Comparison of ENCODE assay signal across 18 cellular contexts in the genomic region with DNA sequence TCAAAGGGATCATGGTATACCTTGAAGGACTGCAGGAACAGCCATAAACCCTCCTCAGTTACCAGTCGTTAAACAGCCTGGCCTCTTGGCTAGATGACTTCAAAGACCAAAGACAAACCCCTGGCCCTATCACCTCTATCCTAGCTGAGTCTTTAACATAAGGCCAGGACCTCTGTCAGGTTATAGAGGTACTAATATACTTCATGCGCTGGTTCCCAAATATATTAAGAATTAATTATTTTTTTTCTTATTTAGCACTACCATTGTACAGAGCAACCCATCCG.
DNase-seq lines count a peak whose midpoint lies in the region; FAIRE-seq and TF ChIP-seq lines count a peak whose summit lies in the region.
"Had no signal": no experiment of that assay in that cellular context is flagged by ENCODE, and none has a peak within 500 bp of the region (broad histone marks: within the 10 kb centered on the region; RNA-seq: fewer than 3 reads in every experiment).

No MANE protein-coding gene starts in this region.

- peak overlapping the region; percentile 92 for H2BK120ac ChIP-seq in mesenchymal stem cell (ENCODE audit: low read depth, low read length)

- H3K79me2 ChIP-seq in OCI-LY7 (ENCODE audit: insufficient read depth, low read depth, low read length), result peaks cover 7% of the 10 kb centered on the region; the same call in 1 of the 2 replicates
- no peaks in the 10 kb centered on the region for H3K79me2 ChIP-seq in SK-N-SH (ENCODE audit: insufficient read depth)

- H3K4me2 ChIP-seq in OCI-LY7 (ENCODE audit: low read length) (peak overlapping the region; percentile 80), mesenchymal stem cell (ENCODE audit: low read length, poor library complexity, severe bottlenecking) (no peak overlapping the region), SK-N-SH (no peak overlapping the region)
- H3K4me2 ChIP-seq: neural progenitor cell had no signal

- H3K14ac ChIP-seq in mesenchymal stem cell (ENCODE audit: low read length in 2 of 2), result no peak overlapping the region

- TF ChIP-seq POLR2A in GM12892 (IDR thresholded peaks at IDR 0.05; ENCODE audit: low read depth, low read length) (peak; percentile 75), tibial nerve (IDR thresholded peaks at IDR 0.05) (no peak)

- peak overlapping the region in 1 of 2 experiments; percentile 34 for H3K18ac ChIP-seq in mesenchymal stem cell (ENCODE audit: low read depth in 1 of 2, low read length in 2 of 2)

- H4K20me1 ChIP-seq in OCI-LY7 (ENCODE audit: insufficient read depth, low read length), result no peaks in the 10 kb centered on the region
- no peaks in the 10 kb centered on the region for H4K20me1 ChIP-seq in SK-N-SH (ENCODE audit: insufficient read depth)

- H3K36me3 ChIP-seq in OCI-LY7 (ENCODE audit: insufficient read depth, low read length), result no peaks in the 10 kb centered on the region
- no peaks in the 10 kb centered on the region for H3K36me3 ChIP-seq in mesenchymal stem cell (ENCODE audit: control insufficient read depth in 1 of 2, insufficient read depth in 2 of 2, low read depth in 1 of 2, low read length in 2 of 2)
- no peaks in the 10 kb centered on the region for H3K36me3 ChIP-seq in tibial nerve
- no peaks in the 10 kb centered on the region for H3K36me3 ChIP-seq in SK-N-SH (replicated peaks in 1 of 2; ENCODE audit: control insufficient read depth in 1 of 2, insufficient read depth in 2 of 2, low read length in 1 of 2)
- H3K36me3 ChIP-seq: neural progenitor cell, SJSA1 had no signal

- H3K27ac ChIP-seq in OCI-LY7 (ENCODE audit: low read depth, low read length, poor library complexity, severe bottlenecking) (peak overlapping the region; percentile 92), mesenchymal stem cell (ENCODE audit: low read length, poor library complexity, severe bottlenecking) (peak overlapping the region; percentile 87), tibial nerve (peak overlapping the region in 3 of 4 donors; percentile 61 to 86 (median 68)), SK-N-SH (ENCODE audit: low read depth in 2 of 2, low read length in 1 of 2) (no peak overlapping the region)
- H3K27ac ChIP-seq: neural progenitor cell, SJSA1 had no signal

- H4K91ac ChIP-seq in mesenchymal stem cell (ENCODE audit: low read length), result no peak overlapping the region

- no peaks in the 10 kb centered on the region for H3K79me1 ChIP-seq in mesenchymal stem cell (replicated peaks; ENCODE audit: low read length, poor library complexity, severe bottlenecking)

- H2BK15ac ChIP-seq in mesenchymal stem cell (ENCODE audit: low read depth, poor library complexity, severe bottlenecking), result no peak overlapping the region

- POLR2A ChIA-PET in OCI-LY7 (lab: Charles Lee), result interaction anchor here (0.6 to 2.0 kb wide), 14 partner anchors 8 to 535 kb away, joined by 3 to 13 read pairs (median 4); a partner anchor contains a TSS
- POLR2A ChIA-PET in SK-N-SH (lab: Yijun Ruan, JAX), result no interaction called here

- peak overlapping the region in 1 of 2 experiments; percentile 9 for H3K4ac ChIP-seq in mesenchymal stem cell (ENCODE audit: low read depth in 1 of 2, low read length in 2 of 2)

- H2BK5ac ChIP-seq in mesenchymal stem cell (ENCODE audit: low read depth, low read length, poor library complexity, severe bottlenecking), result peak overlapping the region; percentile 4

- no peak for FAIRE-seq in GM12892 (lab: Jason Lieb, UNC)

- DNase-seq in GM12892 (ENCODE audit: insufficient read length) (no peak), OCI-LY7 (ENCODE audit: low spot score) (no peak), mesenchymal stem cell (no peak), tibial nerve (ENCODE audit: low spot score in 2 of 2) (no peak), SK-N-SH (no peak), globus pallidus (ENCODE audit: low spot score) (no peak), NCI-H146 treated with DMSO at 0.1 percent for 48 hours (lab: John Stamatoyannopoulos, UW; ENCODE audit: unreplicated experiment) (no peak)
- DNase-seq: activated CD8-positive, alpha-beta memory T cell treated with anti-CD3 and anti-CD28 coated beads for 24 hours; effector CD4-positive, alpha-beta T cell; GF-D8; head of caudate nucleus; NCI-H2029 treated with DMSO at 0.1 percent for 48 hours; NCI-H510A treated with DMSO at 0.1 percent for 48 hours; OCI-M1; retina; T-helper 9 cell had no signal

- H2AK5ac ChIP-seq in mesenchymal stem cell (ENCODE audit: low read length, severe bottlenecking), result peak overlapping the region; percentile 94

- H3K9me3 ChIP-seq in OCI-LY7 (ENCODE audit: low read length) (no peaks in the 10 kb centered on the region), mesenchymal stem cell (ENCODE audit: control insufficient read depth, low read length) (no peaks in the 10 kb centered on the region), tibial nerve (no peaks in the 10 kb centered on the region), SK-N-SH (no peaks in the 10 kb centered on the region)
- H3K9me3 ChIP-seq: SJSA1 had no signal

- WGBS in mesenchymal stem cell, result 73% methylated on average over 2 of the region's 3 CpGs
- WGBS in tibial nerve, 2 donors, result 80 to 89% methylated on average over 3 of the region's 3 CpGs
- WGBS in SK-N-SH (ENCODE audit: low lambda C conversion rate), result 97% methylated on average over 3 of the region's 3 CpGs

- H3K9me2 ChIP-seq in OCI-LY7 (ENCODE audit: insufficient read depth, low read length) (no peaks in the 10 kb centered on the region), SK-N-SH (no peaks in the 10 kb centered on the region)

- peak overlapping the region; percentile 7 to 96 for H2BK12ac ChIP-seq in mesenchymal stem cell (ENCODE audit: low read length in 2 of 2)

- no peak overlapping the region for H4K8ac ChIP-seq in mesenchymal stem cell (ENCODE audit: low read length)

- H2AFZ ChIP-seq in OCI-LY7 (ENCODE audit: low read length) (no peak overlapping the region; the same call in 1 of the 2 replicates), mesenchymal stem cell (ENCODE audit: low read depth, low read length) (no peak overlapping the region), SK-N-SH (ENCODE audit: low read depth) (no peak overlapping the region)
- H2AFZ ChIP-seq: neural progenitor cell had no signal

- TF ChIP-seq EP300 in tibial nerve (IDR thresholded peaks at IDR 0.05) (no peak), SK-N-SH (IDR thresholded peaks at IDR 0.05; ENCODE audit: borderline replicate concordance in 1 of 2, low read depth in 1 of 2, low read length in 1 of 2) (no peak)

- H3K4me3 ChIP-seq in OCI-LY7 (ENCODE audit: low read depth, low read length, poor library complexity, severe bottlenecking) (peak overlapping the region; percentile 63), mesenchymal stem cell (ENCODE audit: insufficient read depth in 1 of 2, low read depth in 1 of 2, low read length in 2 of 2) (no peak overlapping the region), tibial nerve (no peak overlapping the region), SK-N-SH (ENCODE audit: low read depth in 2 of 2, low read length in 1 of 2) (no peak overlapping the region)
- H3K4me3 ChIP-seq: neural progenitor cell, SJSA1 had no signal

- CTCF ChIA-PET in OCI-LY7 (lab: Charles Lee; ENCODE audit: unreplicated experiment), result interaction anchor here (0.8 kb wide), 1 partner anchor 9 kb away, joined by 4 read pairs; no protein-coding TSS in a partner anchor
- CTCF ChIA-PET in SK-N-SH (lab: Yijun Ruan, JAX), result no interaction called here

- H3F3A ChIP-seq in SK-N-SH (replicated peaks; ENCODE audit: insufficient read depth), result no peaks in the 10 kb centered on the region

- intact Hi-C loops in OCI-LY7 (cut with micrococcal nuclease; ENCODE audit: unreplicated experiment), result no loop called here

- H3K4me1 ChIP-seq in OCI-LY7 (ENCODE audit: insufficient read depth, low read length, poor library complexity, severe bottlenecking) (peaks cover 98% of the 10 kb centered on the region), mesenchymal stem cell (ENCODE audit: control insufficient read depth, insufficient read depth, low read depth, low read length) (peaks cover 6% of the 10 kb centered on the region), tibial nerve (peaks cover 0 to 36% (median 18%) of the 10 kb centered on the region in 4 donors), SK-N-SH (ENCODE audit: control insufficient read depth in 1 of 2, insufficient read depth in 2 of 2, low read depth in 1 of 2, low read length in 1 of 2) (no peaks in the 10 kb centered on the region; a peak in 1 of 4 replicates)

- TSS peak; percentile 93 for BruUV-seq in OCI-LY7 (replicated peaks; lab: Mats Ljungman, UMichigan)

- TF ChIP-seq CTCF in OCI-LY7 (conservative IDR thresholded peaks at IDR 0.05; ENCODE audit: low read length), result no peak
- TF ChIP-seq CTCF in tibial nerve (IDR thresholded peaks at IDR 0.05), result no peak
- TF ChIP-seq CTCF in SK-N-SH (IDR thresholded peaks at IDR 0.05), result no peak

- H3K9ac ChIP-seq in mesenchymal stem cell (ENCODE audit: low read length) (no peak overlapping the region), SK-N-SH (no peak overlapping the region)
- H3K9ac ChIP-seq: neural progenitor cell had no signal

- no peaks in the 10 kb centered on the region for H3K27me3 ChIP-seq in mesenchymal stem cell (ENCODE audit: control insufficient read depth in 1 of 2, insufficient read depth in 1 of 2, low read length in 2 of 2)
- no peaks in the 10 kb centered on the region for H3K27me3 ChIP-seq in tibial nerve
- H3K27me3 ChIP-seq in SK-N-SH (ENCODE audit: insufficient read depth), result no peaks in the 10 kb centered on the region
- H3K27me3 ChIP-seq: neural progenitor cell, SJSA1 had no signal

- no peak for TF ChIP-seq RAD21 in SK-N-SH (IDR thresholded peaks at IDR 0.05; ENCODE audit: low read length)

- no peak overlapping the region for H3K23ac ChIP-seq in mesenchymal stem cell (ENCODE audit: low read length in 2 of 2)

TF ChIP-seq in SK-N-SH, 30 proteins besides CTCF, POLR2A, EP300 and RAD21:
- TF ChIP-seq, protein P1, sequence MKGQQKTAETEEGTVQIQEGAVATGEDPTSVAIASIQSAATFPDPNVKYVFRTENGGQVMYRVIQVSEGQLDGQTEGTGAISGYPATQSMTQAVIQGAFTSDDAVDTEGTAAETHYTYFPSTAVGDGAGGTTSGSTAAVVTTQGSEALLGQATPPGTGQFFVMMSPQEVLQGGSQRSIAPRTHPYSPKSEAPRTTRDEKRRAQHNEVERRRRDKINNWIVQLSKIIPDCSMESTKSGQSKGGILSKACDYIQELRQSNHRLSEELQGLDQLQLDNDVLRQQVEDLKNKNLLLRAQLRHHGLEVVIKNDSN (IDR thresholded peaks at IDR 0.05; ENCODE audit: borderline replicate concordance, low read depth), result no peak
- TF ChIP-seq ELF1 (IDR thresholded peaks at IDR 0.05), result no peak
- no peak for TF ChIP-seq NFIC (IDR thresholded peaks at IDR 0.05; ENCODE audit: borderline replicate concordance)
TF ChIP-seq in SK-N-SH: peak in this region for 0.

Comparison
In these comparisons a context has a peak if more than half of its experiments do, and no peak if none do; other contexts are left out.
1. H3K27ac ChIP-seq: peak in OCI-LY7 (single experiment), mesenchymal stem cell (single experiment) and tibial nerve (3 of 4); none in SK-N-SH (0 of 2).